Comparison of ENCODE assay signal across 1 cellular context in genomic region chr1:5983361-5984103, GRCh38.
TF ChIP-seq lines count a peak whose summit lies in the region.

No MANE protein-coding gene starts in this region.

TF ChIP-seq in SK-N-SH, 30 proteins besides CTCF, POLR2A, EP300 and RAD21 (continued from another document):
- TF ChIP-seq MAX (IDR thresholded peaks at IDR 0.05; ENCODE audit: low read depth) (0 out of 2 replicates have a peak, but pooled peaks have one; percentile 18), FOSL2 (IDR thresholded peaks at IDR 0.05; ENCODE audit: borderline replicate concordance, low read depth) (peak; percentile 41; the same call in 1 of the 2 replicates)
